ENCODE assay signal across 22 cellular contexts in the genomic region with DNA sequence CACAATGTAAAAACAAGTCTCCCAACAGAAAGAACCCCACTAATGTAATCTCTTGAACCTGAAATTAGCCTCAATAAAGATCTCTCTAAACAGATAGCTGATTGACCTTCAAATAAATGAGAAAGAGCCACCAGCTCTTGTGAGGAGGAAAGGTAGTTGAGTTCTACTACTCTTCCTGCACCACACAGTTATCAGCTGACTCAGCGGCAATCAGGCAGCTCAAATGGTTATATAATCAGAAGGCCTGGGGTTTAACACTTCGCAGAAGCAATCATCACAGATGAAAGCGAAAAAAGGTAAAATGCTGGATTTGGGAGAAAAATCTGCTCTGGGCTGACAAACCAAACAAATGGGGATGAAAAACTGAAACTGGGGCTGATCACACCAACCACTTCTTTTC.
A peak's percentile ranks its signal among the peaks of the same experiment; 100 is the strongest.
DNase-seq lines count a peak whose midpoint lies in the region; ATAC-seq, FAIRE-seq and TF ChIP-seq lines count a peak whose summit lies in the region.
"Had no signal": no experiment of that assay in that cellular context is flagged by ENCODE, and none has a peak within 500 bp of the region (broad histone marks: within the 10 kb centered on the region; RNA-seq: fewer than 3 reads in every experiment).

No MANE protein-coding gene starts in this region.

- no peaks in the 10 kb centered on the region for H3K27me3 ChIP-seq in CD4-positive, alpha-beta T cell (ENCODE audit: control insufficient read depth, insufficient read depth, low read length)
- H3K27me3 ChIP-seq in K562 (ENCODE audit: control insufficient read depth in 2 of 2, insufficient read depth in 2 of 2, low read length in 2 of 2) (no peaks in the 10 kb centered on the region), left ventricle myocardium inferior (ENCODE audit: low read depth) (no peaks in the 10 kb centered on the region), pancreas (no peaks in the 10 kb centered on the region)
- H3K27me3 ChIP-seq: esophagus muscularis mucosa, gastroesophageal sphincter had no signal

- peaks cover 17% of the 10 kb centered on the region for H3K79me2 ChIP-seq in K562 (ENCODE audit: control insufficient read depth, insufficient read depth, low read length)

- H4K20me1 ChIP-seq in K562 (replicated peaks; ENCODE audit: control insufficient read depth, insufficient read depth, low read length): no peaks in the 10 kb centered on the region

- TF ChIP-seq RAD21 in K562 (CRISPR knock-in tag; conservative IDR thresholded peaks at IDR 0.05 in 1 of 2, IDR thresholded peaks at IDR 0.05 in 1 of 2): no peak

- no peak for DNase-seq in CD4-positive, alpha-beta T cell
- peak in 2 of 4 experiments; percentile 22 to 52 for DNase-seq in K562 (ENCODE audit: extremely low read depth in 1 of 4, low spot score in 3 of 4)
- DNase-seq in left ventricle myocardium inferior: no peak
- peak in 1 of 6 donors; percentile 21 for DNase-seq in pancreas
- no peak for DNase-seq in hepatic stellate cell (ENCODE audit: low spot score)
- DNase-seq in H4 (ENCODE audit: low spot score): no peak
- no peak for DNase-seq in NCI-H2081 treated with DMSO at 0.1 percent for 48 hours (lab: John Stamatoyannopoulos, UW)
- no peak for DNase-seq in mucosa of gallbladder (ENCODE audit: low spot score)
- DNase-seq: activated gamma-delta T cell treated with Interleukin-2 at 50 U/mL for 16 hours; central memory CD4-positive, alpha-beta T cell; NCI-H146; NCI-H748 treated with DMSO at 0.1 percent for 48 hours; stimulated activated CD8-positive, alpha-beta memory T cell treated with anti-CD3 and anti-CD28 coated beads, Interleukin-4, amount 100 ng/mL, for 48 hours; WERI-Rb-1 had no signal

- FAIRE-seq in K562 (lab: Jason Lieb, UNC): peak; percentile 86
- no peak for FAIRE-seq in pancreas (lab: Jason Lieb, UNC)
- FAIRE-seq: G401.6 had no signal

- H3K4me3 Mint-ChIP-seq in CD4-positive, alpha-beta T cell: no peak overlapping the region
- H3K4me3 Mint-ChIP-seq: CD14-positive monocyte; T-helper 1 cell treated with Interleukin-12 subunit alpha and Interleukin-12 subunit beta and Interleukin-4 antibody, amounts not matched to agents 30 μg/mL and 1 μg/mL, for 36 hours had no signal

- peaks cover 3% of the 10 kb centered on the region; the same call in 2 of the 3 replicates for H3K36me3 ChIP-seq in K562 (ENCODE audit: control insufficient read depth, insufficient read depth, low read length)
- peaks cover under 1% of the 10 kb centered on the region for H3K36me3 ChIP-seq in left ventricle myocardium inferior
- no peaks in the 10 kb centered on the region for H3K36me3 ChIP-seq in pancreas
- H3K36me3 ChIP-seq: thoracic aorta had no signal

- no peak overlapping the region for H3K9ac ChIP-seq in K562 (ENCODE audit: insufficient read depth in 1 of 2, low read depth in 2 of 2, low read length in 2 of 2)

- CTCF ChIA-PET in CD4-positive, alpha-beta T cell (lab: Charles Lee): interaction anchor here (1.2 kb wide), 1 partner anchor 10 kb away, joined by 3 read pairs; no protein-coding TSS in a partner anchor
- CTCF ChIA-PET in K562 (lab: Yijun Ruan, JAX; ENCODE audit: low intra/inter-chr PET ratio): no interaction called here

- no peaks in the 10 kb centered on the region for H3K27me3 Mint-ChIP-seq in CD4-positive, alpha-beta T cell
- H3K27me3 Mint-ChIP-seq: IgD-negative memory B cell had no signal

- no TSS peak for BruUV-seq in K562 (replicated peaks; lab: Mats Ljungman, UMichigan)

- no peaks in the 10 kb centered on the region for H3K9me3 ChIP-seq in CD4-positive, alpha-beta T cell (ENCODE audit: control insufficient read depth, low read length)
- H3K9me3 ChIP-seq in K562 (replicated peaks; ENCODE audit: control insufficient read depth, insufficient read depth, low read depth, low read length) (no peaks in the 10 kb centered on the region), left ventricle myocardium inferior (replicated peaks) (no peaks in the 10 kb centered on the region), pancreas (no peaks in the 10 kb centered on the region)
- H3K9me3 ChIP-seq: esophagus muscularis mucosa, gastroesophageal sphincter, thoracic aorta had no signal

- H3K36me3 Mint-ChIP-seq in CD4-positive, alpha-beta T cell (ENCODE audit: low read depth): peaks cover 80% of the 10 kb centered on the region

- no peak for ATAC-seq in CD4-positive, alpha-beta T cell (ENCODE audit: poor library complexity)
- ATAC-seq in K562 (peak; percentile 70), pancreas (peak; percentile 61 to 75 (median 73))
- ATAC-seq: gastroesophageal sphincter had no signal

- H3K4me2 ChIP-seq in K562 (ENCODE audit: insufficient read depth, low read length): no peak overlapping the region

- WGBS in K562 (ENCODE audit: insufficient coverage, low coverage, missing lambda C conversion rate): 14% methylated on average over 3 of the region's 3 CpGs
- WGBS in pancreas, 2 donors: 32 to 42% methylated on average over 3 of the region's 3 CpGs

- TF ChIP-seq CTCF in CD4-positive, alpha-beta T cell (IDR thresholded peaks at IDR 0.05): no peak
- TF ChIP-seq CTCF in K562 (IDR thresholded peaks at IDR 0.05 in 2 of 3, conservative IDR thresholded peaks at IDR 0.05 in 1 of 3; ENCODE audit: insufficient read depth in 2 of 3, low read depth in 1 of 3, low read length in 3 of 3) (no peak), left ventricle myocardium inferior (IDR thresholded peaks at IDR 0.05; ENCODE audit: borderline replicate concordance) (no peak), pancreas (IDR thresholded peaks at IDR 0.05) (no peak)

- POLR2A ChIA-PET in CD4-positive, alpha-beta T cell (lab: Charles Lee): no interaction called here
- POLR2A ChIA-PET in K562 (lab: Yijun Ruan, JAX): interaction anchor here (0.8 to 2.8 kb wide), 3 partner anchors 9 to 46 kb away, joined by 3 to 15 read pairs (median 7); no protein-coding TSS in a partner anchor

- no peak overlapping the region for H3K4me3 ChIP-seq in K562
- no peak overlapping the region for H3K4me3 ChIP-seq in left ventricle myocardium inferior
- no peak overlapping the region for H3K4me3 ChIP-seq in pancreas
- H3K4me3 ChIP-seq: gastroesophageal sphincter had no signal

- no peak for TF ChIP-seq EP300 in K562 (IDR thresholded peaks at IDR 0.05; ENCODE audit: low read length)

- H2AFZ ChIP-seq in K562 (ENCODE audit: low read depth, low read length): no peak overlapping the region

- no peak overlapping the region for H3K27ac ChIP-seq in CD4-positive, alpha-beta T cell (ENCODE audit: low read depth, low read length)
- H3K27ac ChIP-seq in K562 (ENCODE audit: extremely low read depth, low read depth, low read length) (no peak overlapping the region), left ventricle myocardium inferior (replicated peaks) (peak overlapping the region; percentile 32), pancreas (no peak overlapping the region)
- H3K27ac ChIP-seq: HL-60, thoracic aorta, WERI-Rb-1 had no signal

- H3K4me1 ChIP-seq in K562 (replicated peaks in 1 of 2; ENCODE audit: control insufficient read depth in 2 of 2, insufficient read depth in 2 of 2, low read length in 2 of 2): peaks cover 6 to 20% of the 10 kb centered on the region in 2 experiments
- peaks cover 35% of the 10 kb centered on the region for H3K4me1 ChIP-seq in left ventricle myocardium inferior
- H3K4me1 ChIP-seq in pancreas: peaks cover 7 to 18% (median 9%) of the 10 kb centered on the region in 3 donors

- no peaks in the 10 kb centered on the region for H3K9me3 Mint-ChIP-seq in CD4-positive, alpha-beta T cell
- H3K9me3 Mint-ChIP-seq: CD14-positive monocyte; T-helper 1 cell treated with Interleukin-12 subunit alpha and Interleukin-12 subunit beta and Interleukin-4 antibody, amounts not matched to agents 30 μg/mL and 1 μg/mL, for 36 hours had no signal

- TF ChIP-seq POLR2A in K562 (conservative IDR thresholded peaks at IDR 0.05): no peak

- intact Hi-C loops in CD4-positive, alpha-beta T cell (cut with DNase I, micrococcal nuclease): no loop called here
- intact Hi-C loops in K562 (cut with micrococcal nuclease) (no loop called here), left ventricle myocardium inferior (cut with micrococcal nuclease) (loop anchor here (10.0 kb wide), 1 partner anchor 78 kb away; no protein-coding TSS in a partner anchor), pancreas (cut with DNase I) (no loop called here)

- peaks cover 73% of the 10 kb centered on the region for H3K4me1 Mint-ChIP-seq in CD4-positive, alpha-beta T cell (ENCODE audit: low read depth)

- peak overlapping the region; percentile 5 for H3K27ac Mint-ChIP-seq in CD4-positive, alpha-beta T cell
- H3K27ac Mint-ChIP-seq: T-helper 1 cell treated with Interleukin-12 subunit alpha and Interleukin-12 subunit beta and Interleukin-4 antibody, amounts not matched to agents 30 μg/mL and 1 μg/mL, for 36 hours had no signal

- in situ Hi-C loops in K562 (cut with MboI): no loop called here

- H3K9me1 ChIP-seq in K562 (ENCODE audit: control insufficient read depth, insufficient read depth, low read length): no peaks in the 10 kb centered on the region

TF ChIP-seq in K562, 482 proteins besides CTCF, POLR2A, EP300 and RAD21 (continues in another document):
- TF ChIP-seq, protein P1, sequence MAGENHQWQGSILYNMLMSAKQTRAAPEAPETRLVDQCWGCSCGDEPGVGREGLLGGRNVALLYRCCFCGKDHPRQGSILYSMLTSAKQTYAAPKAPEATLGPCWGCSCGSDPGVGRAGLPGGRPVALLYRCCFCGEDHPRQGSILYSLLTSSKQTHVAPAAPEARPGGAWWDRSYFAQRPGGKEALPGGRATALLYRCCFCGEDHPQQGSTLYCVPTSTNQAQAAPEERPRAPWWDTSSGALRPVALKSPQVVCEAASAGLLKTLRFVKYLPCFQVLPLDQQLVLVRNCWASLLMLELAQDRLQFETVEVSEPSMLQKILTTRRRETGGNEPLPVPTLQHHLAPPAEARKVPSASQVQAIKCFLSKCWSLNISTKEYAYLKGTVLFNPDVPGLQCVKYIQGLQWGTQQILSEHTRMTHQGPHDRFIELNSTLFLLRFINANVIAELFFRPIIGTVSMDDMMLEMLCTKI (IDR thresholded peaks at IDR 0.05; ENCODE audit: partially characterized antibody): no peak
- TF ChIP-seq FOSL1 (tag; conservative IDR thresholded peaks at IDR 0.05) (peak; percentile 49; the same call in 1 of the 2 replicates), DMBX1 (CRISPR knock-in tag; IDR thresholded peaks at IDR 0.05; ENCODE audit: borderline replicate concordance) (no peak), CBFA2T3 (IDR thresholded peaks at IDR 0.05) (0 out of 2 replicates have a peak, but pooled peaks have one; percentile 9), SMARCA4 (IDR thresholded peaks at IDR 0.05) (no peak)
- TF ChIP-seq, protein P2, sequence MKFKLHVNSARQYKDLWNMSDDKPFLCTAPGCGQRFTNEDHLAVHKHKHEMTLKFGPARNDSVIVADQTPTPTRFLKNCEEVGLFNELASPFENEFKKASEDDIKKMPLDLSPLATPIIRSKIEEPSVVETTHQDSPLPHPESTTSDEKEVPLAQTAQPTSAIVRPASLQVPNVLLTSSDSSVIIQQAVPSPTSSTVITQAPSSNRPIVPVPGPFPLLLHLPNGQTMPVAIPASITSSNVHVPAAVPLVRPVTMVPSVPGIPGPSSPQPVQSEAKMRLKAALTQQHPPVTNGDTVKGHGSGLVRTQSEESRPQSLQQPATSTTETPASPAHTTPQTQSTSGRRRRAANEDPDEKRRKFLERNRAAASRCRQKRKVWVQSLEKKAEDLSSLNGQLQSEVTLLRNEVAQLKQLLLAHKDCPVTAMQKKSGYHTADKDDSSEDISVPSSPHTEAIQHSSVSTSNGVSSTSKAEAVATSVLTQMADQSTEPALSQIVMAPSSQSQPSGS (CRISPR knock-in tag; IDR thresholded peaks at IDR 0.05): no peak
